Comparison of ENCODE assay signal across 8 cellular contexts in the genomic region with DNA sequence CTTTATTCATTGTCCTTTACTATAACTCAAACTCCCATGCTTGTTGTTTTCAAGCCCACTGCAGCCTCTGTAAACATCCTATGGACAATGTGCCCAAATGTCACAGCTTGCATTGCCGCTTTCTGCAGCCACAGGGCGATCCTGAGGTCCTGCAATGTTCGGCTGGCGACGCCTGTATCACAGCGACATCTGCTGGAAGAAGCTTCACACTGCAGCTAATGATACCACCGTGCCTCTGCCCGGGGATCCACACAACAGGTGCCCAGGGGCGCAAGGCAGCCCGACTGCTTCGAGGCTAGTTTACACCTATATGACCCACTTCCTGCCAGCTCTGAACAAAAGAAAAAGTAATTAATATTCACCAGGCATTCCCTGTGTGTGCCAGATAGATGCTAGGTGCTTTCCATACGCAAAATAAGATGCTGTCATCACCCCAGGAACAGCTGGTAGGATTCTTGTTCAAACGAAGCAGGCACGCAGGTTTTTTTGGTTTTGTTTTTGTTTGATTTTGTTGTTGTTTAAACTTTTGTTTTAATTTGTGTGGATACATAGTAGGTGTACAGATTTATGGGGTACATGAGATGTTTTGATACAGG.
A peak's percentile ranks its signal among the peaks of the same experiment; 100 is the strongest.
DNase-seq lines count a peak whose midpoint lies in the region; ATAC-seq and TF ChIP-seq lines count a peak whose summit lies in the region.

No MANE protein-coding gene starts in this region.

- H3K27ac ChIP-seq in heart left ventricle = no peak overlapping the region

- H3K9me3 ChIP-seq in HAP-1 = no peaks in the 10 kb centered on the region
- no peaks in the 10 kb centered on the region for H3K9me3 ChIP-seq in heart left ventricle

- no peak for TF ChIP-seq POLR2A in heart left ventricle (IDR thresholded peaks at IDR 0.05)

- no peaks in the 10 kb centered on the region for H3K36me3 ChIP-seq in HAP-1 (replicated peaks)
- H3K36me3 ChIP-seq in heart left ventricle = no peaks in the 10 kb centered on the region

- WGBS in heart left ventricle, 4 donors = 13 to 16% (median 15%) methylated on average over 14 of the region's 14 CpGs

- H3K4me1 ChIP-seq in HAP-1 = no peaks in the 10 kb centered on the region
- peaks cover 0 to 13% (median 3%) of the 10 kb centered on the region in 12 donors for H3K4me1 ChIP-seq in heart left ventricle

- in situ Hi-C loops in HAP-1 (cut with MboI; ENCODE audit: low sequenced_read_pairs) = no loop called here

- DNase-seq in HAP-1 (ENCODE audit: low spot score in 2 of 2) (peak; percentile 63 to 80), LNCaP clone FGC (ENCODE audit: low read depth) (peak; percentile 41), SK-N-DZ (ENCODE audit: low spot score) (peak; percentile 79), heart left ventricle (peak; percentile 62 to 76 (median 68)), putamen (ENCODE audit: low spot score) (peak; percentile 53), cortex of kidney (lab: John Stamatoyannopoulos, UW) (no peak)
- peak; percentile 58 to 64 for DNase-seq in activated naive CD4-positive, alpha-beta T cell treated with anti-CD3 and anti-CD28 coated beads, Interleukin-2, amount 50 U/mL, for 72 hours (ENCODE audit: low spot score in 2 of 2)

- no peaks in the 10 kb centered on the region for H3K27me3 ChIP-seq in HAP-1 (ENCODE audit: low read depth)
- H3K27me3 ChIP-seq in heart left ventricle = no peaks in the 10 kb centered on the region

- TF ChIP-seq CTCF in GM12872 (IDR thresholded peaks at IDR 0.05; ENCODE audit: insufficient read depth, low read depth, low read length) (peak; percentile 96), LNCaP clone FGC (IDR thresholded peaks at IDR 0.05; ENCODE audit: control insufficient read depth, extremely low read depth, insufficient read depth) (peak; percentile 96), heart left ventricle (IDR thresholded peaks at IDR 0.05) (peak; percentile 90 to 100 (median 94))

- intact Hi-C loops in heart left ventricle (cut with DNase I) = loop anchor here in 9 of 10 donors (2.0 to 10.0 kb wide), 8 partner anchors 223 to 1077 kb away; no protein-coding TSS in a partner anchor

- peak; percentile 59 to 85 for ATAC-seq in activated naive CD4-positive, alpha-beta T cell treated with anti-CD3 and anti-CD28 coated beads, Interleukin-2, amount 50 U/mL, for 72 hours
- ATAC-seq in heart left ventricle = peak; percentile 59 to 94 (median 89)

- no peak overlapping the region for H3K27ac Mint-ChIP-seq in activated naive CD4-positive, alpha-beta T cell treated with anti-CD3 and anti-CD28 coated beads, Interleukin-2, amount 50 U/mL, for 72 hours

- no peak overlapping the region for H3K4me3 ChIP-seq in HAP-1
- no peak overlapping the region for H3K4me3 ChIP-seq in LNCaP clone FGC (ENCODE audit: low read depth, low read length)
- no peak overlapping the region for H3K4me3 ChIP-seq in heart left ventricle

- H3K9me3 Mint-ChIP-seq in activated naive CD4-positive, alpha-beta T cell treated with anti-CD3 and anti-CD28 coated beads, Interleukin-2, amount 50 U/mL, for 72 hours = no peaks in the 10 kb centered on the region

- no peaks in the 10 kb centered on the region for H3K36me3 Mint-ChIP-seq in activated naive CD4-positive, alpha-beta T cell treated with anti-CD3 and anti-CD28 coated beads, Interleukin-2, amount 50 U/mL, for 72 hours
